ENCODE assay signal across 1 cellular context in genomic region chr19:7492142-7493055, GRCh38.
TF ChIP-seq lines count a peak whose summit lies in the region.

No MANE protein-coding gene starts in this region.

TF ChIP-seq in HCT116, 20 proteins besides CTCF, POLR2A, EP300 and RAD21 (continued from another document):
- TF ChIP-seq YY1 (IDR thresholded peaks at IDR 0.05; ENCODE audit: extremely low read depth, insufficient replicate concordance, low read depth, low read length), result no peak
- no peak for TF ChIP-seq ZFX (IDR thresholded peaks at IDR 0.05)
TF ChIP-seq in HCT116: peak in this region for 1.
